In the genomic region with DNA sequence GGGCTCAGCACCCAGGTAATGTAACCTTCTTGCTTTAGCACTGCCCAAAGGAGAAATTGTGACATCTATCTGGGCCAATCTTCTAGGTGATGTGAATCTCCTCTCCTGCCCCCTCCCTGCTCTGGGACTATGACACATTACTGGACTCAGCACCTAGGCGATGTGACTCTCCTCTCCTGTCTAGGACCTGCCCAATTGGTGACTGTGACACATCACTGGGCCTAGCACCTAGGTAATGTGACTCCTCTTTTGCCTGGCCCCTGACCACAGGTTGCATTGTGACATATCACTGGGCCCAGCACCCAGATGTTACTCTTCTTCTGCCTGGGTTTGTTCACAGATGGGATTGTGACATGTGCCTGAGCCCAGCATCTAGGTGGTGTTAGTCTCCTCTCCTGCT, we compare ENCODE assay signal across 28 cellular contexts. TPM values are rescaled to one million over a fixed set of nuclear protein-coding genes. Genes with fewer than 3 reads are reported as not detected.
A peak's percentile ranks its signal among the peaks of the same experiment; 100 is the strongest.
DNase-seq lines count a peak whose midpoint lies in the region; ATAC-seq and TF ChIP-seq lines count a peak whose summit lies in the region.
"Had no signal": no experiment of that assay in that cellular context is flagged by ENCODE, and none has a peak within 500 bp of the region (broad histone marks: within the 10 kb centered on the region; RNA-seq: fewer than 3 reads in every experiment).

No MANE protein-coding gene starts in this region.

- dilution Hi-C loops in mammary epithelial cell (cut with HindIII; ENCODE audit: low sequenced_read_pairs) = no loop called here

- H3K27ac ChIP-seq in mammary epithelial cell (ENCODE audit: insufficient read depth, low read depth, low read length) (no peak overlapping the region), breast epithelium (peak overlapping the region in 1 of 2 donors; percentile 13), tibial nerve (no peak overlapping the region)
- H3K27ac ChIP-seq: 22Rv1 had no signal

- H3K4me2 ChIP-seq in mammary epithelial cell (ENCODE audit: insufficient read depth, low read depth, low read length) = no peak overlapping the region

- peak; percentile 9 for DNase-seq in activated CD4-positive, alpha-beta T cell treated with anti-CD3 and anti-CD28 coated beads for 36 hours
- no peak for DNase-seq in activated CD4-positive, alpha-beta T cell treated with anti-CD3 and anti-CD28 coated beads, Interleukin-2, amount 10 ng/mL, durations not matched to agents 7 days and 5 days
- DNase-seq in mammary epithelial cell (peak; percentile 4), breast epithelium (ENCODE audit: low spot score in 2 of 2) (no peak), memory B cell (ENCODE audit: low spot score in 2 of 2) (no peak), tibial nerve (ENCODE audit: low spot score in 2 of 2) (no peak)
- DNase-seq in stimulated activated naive B cell treated with anti-CD40 and anti-IgM and Interleukin-4, amounts not matched to agents 10 μg/mL and 1 μg/mL and 100 μg/mL, for 72 hours = no peak
- DNase-seq: BE2C; CD8-positive, alpha-beta memory T cell; DMS 273 treated with DMSO at 0.1 percent for 48 hours; DMS79; EL; GDM1; IMR-90; KG1; MG63; NCI-H1105 treated with DMSO at 0.1 percent for 48 hours; NCI-H146; NCI-H1930; NCI-H2107; NCI-H446; NCI-H524 treated with DMSO at 0.1 percent for 48 hours; NCI-H774 had no signal

- H4K20me1 ChIP-seq in mammary epithelial cell (ENCODE audit: insufficient read depth, low read length) = no peaks in the 10 kb centered on the region

- no peaks in the 10 kb centered on the region for H3K9me3 Mint-ChIP-seq in activated CD4-positive, alpha-beta T cell treated with anti-CD3 and anti-CD28 coated beads for 36 hours (ENCODE audit: low read depth)
- peaks cover 20% of the 10 kb centered on the region for H3K9me3 Mint-ChIP-seq in activated CD4-positive, alpha-beta T cell treated with anti-CD3 and anti-CD28 coated beads, Interleukin-2, amount 10 ng/mL, durations not matched to agents 7 days and 5 days
- H3K9me3 Mint-ChIP-seq in memory B cell = peaks cover 3% of the 10 kb centered on the region
- H3K9me3 Mint-ChIP-seq in stimulated activated naive B cell treated with anti-CD40 and anti-IgM and Interleukin-4, amounts not matched to agents 10 μg/mL and 1 μg/mL and 100 μg/mL, for 72 hours = peaks cover 6 to 17% of the 10 kb centered on the region in 2 donors
- H3K9me3 Mint-ChIP-seq: CD8-positive, alpha-beta memory T cell had no signal

- H3K4me3 ChIP-seq in mammary epithelial cell (replicated peaks in 1 of 3; ENCODE audit: insufficient read depth in 1 of 3, low read depth in 2 of 3, low read length in 3 of 3) (no peak overlapping the region), breast epithelium (no peak overlapping the region), tibial nerve (no peak overlapping the region)
- H3K4me3 ChIP-seq: GM12878, MG63 had no signal

- CTCF ChIA-PET in activated CD4-positive, alpha-beta T cell treated with anti-CD3 and anti-CD28 coated beads for 36 hours (lab: Charles Lee) = no interaction called here
- CTCF ChIA-PET in activated CD4-positive, alpha-beta T cell treated with anti-CD3 and anti-CD28 coated beads, Interleukin-2, amount 10 ng/mL, durations not matched to agents 7 days and 5 days (lab: Charles Lee) = no interaction called here
- CTCF ChIA-PET in mammary epithelial cell (lab: Charles Lee; ENCODE audit: low non-redundant PET) = no interaction called here

- intact Hi-C loops in activated CD4-positive, alpha-beta T cell treated with anti-CD3 and anti-CD28 coated beads for 36 hours (cut with DNase I, micrococcal nuclease) = no loop called here
- intact Hi-C loops in mammary epithelial cell (cut with micrococcal nuclease) = no loop called here
- intact Hi-C loops in breast epithelium (cut with DNase I; ENCODE audit: low total_unique reads) = no loop called here

- TF ChIP-seq CTCF in mammary epithelial cell (conservative IDR thresholded peaks at IDR 0.05 in 1 of 2, IDR thresholded peaks at IDR 0.05 in 1 of 2; ENCODE audit: extremely low read depth in 1 of 2, insufficient read depth in 1 of 2, low read depth in 1 of 2, low read length in 2 of 2) = no peak
- TF ChIP-seq CTCF in breast epithelium (IDR thresholded peaks at IDR 0.05) = no peak
- no peak for TF ChIP-seq CTCF in tibial nerve (IDR thresholded peaks at IDR 0.05)

- in situ Hi-C loops in mammary epithelial cell (cut with MboI; ENCODE audit: low sequenced_read_pairs in 2 of 2) = no loop called here

- H3K4me3 Mint-ChIP-seq in activated CD4-positive, alpha-beta T cell treated with anti-CD3 and anti-CD28 coated beads for 36 hours = no peak overlapping the region
- H3K4me3 Mint-ChIP-seq in activated CD4-positive, alpha-beta T cell treated with anti-CD3 and anti-CD28 coated beads, Interleukin-2, amount 10 ng/mL, durations not matched to agents 7 days and 5 days = no peak overlapping the region
- no peak overlapping the region for H3K4me3 Mint-ChIP-seq in memory B cell
- no peak overlapping the region for H3K4me3 Mint-ChIP-seq in stimulated activated naive B cell treated with anti-CD40 and anti-IgM and Interleukin-4, amounts not matched to agents 10 μg/mL and 1 μg/mL and 100 μg/mL, for 72 hours
- H3K4me3 Mint-ChIP-seq: CD14-positive monocyte; CD8-positive, alpha-beta memory T cell had no signal

- no peaks in the 10 kb centered on the region for H3K4me1 Mint-ChIP-seq in activated CD4-positive, alpha-beta T cell treated with anti-CD3 and anti-CD28 coated beads for 36 hours
- H3K4me1 Mint-ChIP-seq in activated CD4-positive, alpha-beta T cell treated with anti-CD3 and anti-CD28 coated beads, Interleukin-2, amount 10 ng/mL, durations not matched to agents 7 days and 5 days = no peaks in the 10 kb centered on the region
- peaks cover 8% of the 10 kb centered on the region for H3K4me1 Mint-ChIP-seq in memory B cell
- H3K4me1 Mint-ChIP-seq in stimulated activated naive B cell treated with anti-CD40 and anti-IgM and Interleukin-4, amounts not matched to agents 10 μg/mL and 1 μg/mL and 100 μg/mL, for 72 hours = peaks cover 14 to 15% of the 10 kb centered on the region in 2 donors
- H3K4me1 Mint-ChIP-seq: CD14-positive monocyte; CD8-positive, alpha-beta memory T cell had no signal

- no peaks in the 10 kb centered on the region for H3K27me3 Mint-ChIP-seq in activated CD4-positive, alpha-beta T cell treated with anti-CD3 and anti-CD28 coated beads for 36 hours
- no peaks in the 10 kb centered on the region for H3K27me3 Mint-ChIP-seq in activated CD4-positive, alpha-beta T cell treated with anti-CD3 and anti-CD28 coated beads, Interleukin-2, amount 10 ng/mL, durations not matched to agents 7 days and 5 days
- H3K27me3 Mint-ChIP-seq in memory B cell = no peaks in the 10 kb centered on the region
- no peaks in the 10 kb centered on the region for H3K27me3 Mint-ChIP-seq in stimulated activated naive B cell treated with anti-CD40 and anti-IgM and Interleukin-4, amounts not matched to agents 10 μg/mL and 1 μg/mL and 100 μg/mL, for 72 hours

- WGBS in mammary epithelial cell (ENCODE audit: low coverage, missing lambda C conversion rate) = 45% methylated on average over 1 of the region's 1 CpG
- 90 to 93% methylated on average over 1 of the region's 1 CpG for WGBS in tibial nerve, 2 donors

- TF ChIP-seq POLR2A in breast epithelium (IDR thresholded peaks at IDR 0.05) (no peak), tibial nerve (IDR thresholded peaks at IDR 0.05) (no peak)

- H3K9me3 ChIP-seq in mammary epithelial cell (replicated peaks; ENCODE audit: insufficient read depth, low read length) (peaks cover 31% of the 10 kb centered on the region), breast epithelium (no peaks in the 10 kb centered on the region), tibial nerve (no peaks in the 10 kb centered on the region)
- H3K9me3 ChIP-seq: BE2C, MG63 had no signal

- H2AFZ ChIP-seq in mammary epithelial cell (ENCODE audit: low read depth, low read length) = no peak overlapping the region

- no TSS peak for BruUV-seq in mammary epithelial cell (replicated peaks; lab: Mats Ljungman, UMichigan)

- H3K36me3 ChIP-seq in mammary epithelial cell (ENCODE audit: insufficient read depth, low read length) (no peaks in the 10 kb centered on the region), breast epithelium (no peaks in the 10 kb centered on the region), tibial nerve (no peaks in the 10 kb centered on the region)
- H3K36me3 ChIP-seq: BE2C, MG63 had no signal

- H3K79me2 ChIP-seq in mammary epithelial cell (ENCODE audit: insufficient read depth, low read length) = no peaks in the 10 kb centered on the region

- no peaks in the 10 kb centered on the region for H3K27me3 ChIP-seq in mammary epithelial cell (ENCODE audit: insufficient read depth, low read length)
- H3K27me3 ChIP-seq in breast epithelium = no peaks in the 10 kb centered on the region
- H3K27me3 ChIP-seq in tibial nerve = no peaks in the 10 kb centered on the region
- H3K27me3 ChIP-seq: BE2C, MG63 had no signal

- no peak overlapping the region for H3K27ac Mint-ChIP-seq in activated CD4-positive, alpha-beta T cell treated with anti-CD3 and anti-CD28 coated beads for 36 hours
- H3K27ac Mint-ChIP-seq in activated CD4-positive, alpha-beta T cell treated with anti-CD3 and anti-CD28 coated beads, Interleukin-2, amount 10 ng/mL, durations not matched to agents 7 days and 5 days = no peak overlapping the region
- peak overlapping the region; percentile 3 for H3K27ac Mint-ChIP-seq in memory B cell
- H3K27ac Mint-ChIP-seq in stimulated activated naive B cell treated with anti-CD40 and anti-IgM and Interleukin-4, amounts not matched to agents 10 μg/mL and 1 μg/mL and 100 μg/mL, for 72 hours = peak overlapping the region; percentile 40
- H3K27ac Mint-ChIP-seq: CD14-positive monocyte had no signal

- no peak overlapping the region for H3K9ac ChIP-seq in mammary epithelial cell (ENCODE audit: insufficient read depth, low read length)

- POLR2A ChIA-PET in activated CD4-positive, alpha-beta T cell treated with anti-CD3 and anti-CD28 coated beads for 36 hours (lab: Charles Lee) = no interaction called here
- POLR2A ChIA-PET in activated CD4-positive, alpha-beta T cell treated with anti-CD3 and anti-CD28 coated beads, Interleukin-2, amount 10 ng/mL, durations not matched to agents 7 days and 5 days (lab: Charles Lee) = no interaction called here

- peak; percentile 79 for ATAC-seq in activated CD4-positive, alpha-beta T cell treated with anti-CD3 and anti-CD28 coated beads for 36 hours
- no peak for ATAC-seq in memory B cell (ENCODE audit: low read depth)
- peak; percentile 55 to 75 for ATAC-seq in stimulated activated naive B cell treated with anti-CD40 and anti-IgM and Interleukin-4, amounts not matched to agents 10 μg/mL and 1 μg/mL and 100 μg/mL, for 72 hours (replicated peaks)
- ATAC-seq in GM19324 (IDR thresholded peaks at IDR 0.05; ENCODE audit: low FRiP score, unreplicated experiment) = no peak
- ATAC-seq: GM12878, HCT116 had no signal

- no peaks in the 10 kb centered on the region for H3K36me3 Mint-ChIP-seq in activated CD4-positive, alpha-beta T cell treated with anti-CD3 and anti-CD28 coated beads for 36 hours (ENCODE audit: low read depth)
- H3K36me3 Mint-ChIP-seq in activated CD4-positive, alpha-beta T cell treated with anti-CD3 and anti-CD28 coated beads, Interleukin-2, amount 10 ng/mL, durations not matched to agents 7 days and 5 days (ENCODE audit: low read depth) = no peaks in the 10 kb centered on the region
- H3K36me3 Mint-ChIP-seq in memory B cell = no peaks in the 10 kb centered on the region
- H3K36me3 Mint-ChIP-seq in stimulated activated naive B cell treated with anti-CD40 and anti-IgM and Interleukin-4, amounts not matched to agents 10 μg/mL and 1 μg/mL and 100 μg/mL, for 72 hours = peaks cover 0 to 4% of the 10 kb centered on the region in 2 donors
- H3K36me3 Mint-ChIP-seq: CD14-positive monocyte; CD8-positive, alpha-beta memory T cell had no signal

- H3K4me1 ChIP-seq in mammary epithelial cell (ENCODE audit: insufficient read depth, low read length) (no peaks in the 10 kb centered on the region), breast epithelium (no peaks in the 10 kb centered on the region), tibial nerve (no peaks in the 10 kb centered on the region)
- H3K4me1 ChIP-seq: BE2C had no signal

- TF ChIP-seq EP300 in tibial nerve (IDR thresholded peaks at IDR 0.05) = no peak

RNA-seq across cellular contexts. Expression of gene ZNF85, which starts 45.0 kb away (rescaled TPM):
- total RNA-seq in activated CD4-positive, alpha-beta T cell treated with anti-CD3 and anti-CD28 coated beads for 36 hours = 10 to 100 TPM; 23.2 to 29.3 TPM
- 10 to 100 TPM; 20.6 to 24.2 TPM for total RNA-seq in activated CD4-positive, alpha-beta T cell treated with anti-CD3 and anti-CD28 coated beads, Interleukin-2, amount 10 ng/mL, durations not matched to agents 7 days and 5 days
- total RNA-seq in mammary epithelial cell = 10 to 100 TPM in 1 of 2 donors, 1 to 10 TPM in 1; 9.8 to 10.5 TPM
- 6.6 TPM for polyA plus RNA-seq in mammary epithelial cell
- polyA minus RNA-seq in mammary epithelial cell = 11.2 TPM
- 10 to 100 TPM in 1 of 3 donors, 1 to 10 TPM in 2; 3.7 to 14.2 (median 9.2) TPM for total RNA-seq in breast epithelium
- 10 to 100 TPM in 2 of 4 donors, 1 to 10 TPM in 2; 5.7 to 13.2 (median 9.1) TPM for total RNA-seq in tibial nerve

RNA-seq across cellular contexts. Expression of gene ZNF430, which starts 52.4 kb away (rescaled TPM):
- total RNA-seq in activated CD4-positive, alpha-beta T cell treated with anti-CD3 and anti-CD28 coated beads for 36 hours = 10 to 100 TPM; 14.7 to 17.1 TPM
- 10 to 100 TPM; 24.6 to 26.2 TPM for total RNA-seq in activated CD4-positive, alpha-beta T cell treated with anti-CD3 and anti-CD28 coated beads, Interleukin-2, amount 10 ng/mL, durations not matched to agents 7 days and 5 days
- 10 to 100 TPM; 14.1 to 19.3 TPM for total RNA-seq in mammary epithelial cell
- 15.4 TPM for polyA plus RNA-seq in mammary epithelial cell
- polyA minus RNA-seq in mammary epithelial cell = 49.9 TPM
- total RNA-seq in breast epithelium = 10 to 100 TPM in 2 of 3 donors, 1 to 10 TPM in 1; 8.3 to 19.0 (median 10.2) TPM
- total RNA-seq in tibial nerve = 10 to 100 TPM in 3 of 4 donors, 1 to 10 TPM in 1; 8.8 to 36.9 (median 18.8) TPM

Comparison
In these comparisons a context has a peak if more than half of its experiments do, and no peak if none do; other contexts are left out.
1. DNase-seq: peak in activated CD4-positive, alpha-beta T cell treated with anti-CD3 and anti-CD28 coated beads for 36 hours (single experiment) and mammary epithelial cell (single experiment); none in activated CD4-positive, alpha-beta T cell treated with anti-CD3 and anti-CD28 coated beads, Interleukin-2, amount 10 ng/mL, durations not matched to agents 7 days and 5 days (single experiment), breast epithelium (0 of 2), memory B cell (0 of 2), stimulated activated naive B cell treated with anti-CD40 and anti-IgM and Interleukin-4, amounts not matched to agents 10 μg/mL and 1 μg/mL and 100 μg/mL, for 72 hours (single experiment) and tibial nerve (0 of 2).
2. ATAC-seq: peak in activated CD4-positive, alpha-beta T cell treated with anti-CD3 and anti-CD28 coated beads for 36 hours (single experiment) and stimulated activated naive B cell treated with anti-CD40 and anti-IgM and Interleukin-4, amounts not matched to agents 10 μg/mL and 1 μg/mL and 100 μg/mL, for 72 hours (2 of 2); none in memory B cell (single experiment) and GM19324 (single experiment).
3. H3K27ac Mint-ChIP-seq: peak in memory B cell (single experiment) and stimulated activated naive B cell treated with anti-CD40 and anti-IgM and Interleukin-4, amounts not matched to agents 10 μg/mL and 1 μg/mL and 100 μg/mL, for 72 hours (single experiment); none in activated CD4-positive, alpha-beta T cell treated with anti-CD3 and anti-CD28 coated beads for 36 hours (single experiment) and activated CD4-positive, alpha-beta T cell treated with anti-CD3 and anti-CD28 coated beads, Interleukin-2, amount 10 ng/mL, durations not matched to agents 7 days and 5 days (single experiment).